30 cellular contexts compared by ENCODE assay signal in the genomic region with DNA sequence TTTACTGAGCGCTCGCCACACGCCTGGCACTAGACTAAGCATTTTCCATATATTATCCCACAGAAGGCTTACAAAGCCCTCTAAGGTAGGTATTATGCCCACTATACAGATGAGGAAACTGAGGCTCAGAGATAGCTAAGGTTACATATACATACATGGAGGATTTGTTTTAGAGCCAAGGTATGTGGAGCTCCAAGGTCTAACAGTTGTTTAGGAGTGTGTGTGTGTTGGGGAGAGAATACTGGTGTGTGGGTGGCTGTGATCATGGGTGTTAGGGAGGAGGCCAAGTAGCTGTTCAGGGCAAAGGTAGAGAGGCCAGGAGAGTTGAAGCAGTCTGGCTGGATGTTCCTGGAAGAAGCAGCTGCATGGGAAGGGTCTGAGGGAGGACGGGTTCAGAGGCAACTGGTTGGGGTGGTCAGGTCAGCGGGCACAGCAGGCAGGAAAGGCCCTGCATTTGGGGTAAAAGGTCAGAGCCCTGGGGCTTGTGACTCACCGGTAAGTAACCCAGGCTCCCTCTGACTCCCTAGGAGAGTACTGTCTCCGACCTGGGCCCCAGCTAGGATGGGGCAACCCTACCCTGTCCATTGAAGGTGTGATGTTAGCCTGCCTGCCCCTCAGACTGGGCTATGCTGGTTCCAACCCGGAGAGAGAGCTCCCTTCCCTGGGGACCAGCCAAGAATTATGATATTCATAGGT. TPM values are rescaled to one million over a fixed set of nuclear protein-coding genes. Genes with fewer than 3 reads are reported as not detected.
A peak's percentile ranks its signal among the peaks of the same experiment; 100 is the strongest.
DNase-seq lines count a peak whose midpoint lies in the region; ATAC-seq and TF ChIP-seq lines count a peak whose summit lies in the region.
"Had no signal": no experiment of that assay in that cellular context is flagged by ENCODE, and none has a peak within 500 bp of the region (broad histone marks: within the 10 kb centered on the region; RNA-seq: fewer than 3 reads in every experiment).

No MANE protein-coding gene starts in this region.

- CTCF ChIA-PET in Panc1 (lab: Charles Lee): interaction anchor here (0.6 to 0.8 kb wide), 2 partner anchors 17 to 207 kb away, joined by 3 read pairs; no protein-coding TSS in a partner anchor
- CTCF ChIA-PET in CD4-positive, alpha-beta T cell (lab: Charles Lee): interaction anchor here (0.9 kb wide), 1 partner anchor 35 kb away, joined by 6 read pairs; no protein-coding TSS in a partner anchor

- no peak overlapping the region for H3K4me3 ChIP-seq in Panc1 (ENCODE audit: low read depth in 2 of 2, low read length in 2 of 2)
- no peak overlapping the region for H3K4me3 ChIP-seq in spleen
- H3K4me3 ChIP-seq in smooth muscle cell: no peak overlapping the region
- H3K4me3 ChIP-seq: BLaER1 treated with 17β-estradiol and CSF1 and Interleukin-3, amounts not matched to agents 10 nM and 100 nM; colonic mucosa; GM23248 had no signal

- H3K36me3 Mint-ChIP-seq in CD4-positive, alpha-beta T cell (ENCODE audit: low read depth): no peaks in the 10 kb centered on the region
- H3K36me3 Mint-ChIP-seq: activated naive CD8-positive, alpha-beta T cell; immature natural killer cell; memory B cell; type B pancreatic cell had no signal

- ATAC-seq in Panc1 (0 out of 2 replicates have a peak, but pooled peaks have one; percentile 33), left colon (peak; percentile 51)
- ATAC-seq in CD4-positive, alpha-beta T cell (ENCODE audit: poor library complexity): no peak
- ATAC-seq: right cardiac atrium had no signal

- no peak for TF ChIP-seq CTCF in Panc1 (IDR thresholded peaks at IDR 0.05)
- TF ChIP-seq CTCF in spleen (IDR thresholded peaks at IDR 0.05 in 8 of 11, conservative IDR thresholded peaks at IDR 0.05 in 3 of 11): no peak
- TF ChIP-seq CTCF in smooth muscle cell (IDR thresholded peaks at IDR 0.05; ENCODE audit: borderline replicate concordance, insufficient read depth, poor library complexity, severe bottlenecking): no peak
- no peak for TF ChIP-seq CTCF in CD4-positive, alpha-beta T cell (IDR thresholded peaks at IDR 0.05)

- POLR2A ChIA-PET in Panc1 (lab: Charles Lee): no interaction called here
- POLR2A ChIA-PET in CD4-positive, alpha-beta T cell (lab: Charles Lee): no interaction called here

- no peak overlapping the region for H3K9ac ChIP-seq in smooth muscle cell (ENCODE audit: low read depth)
- H3K9ac ChIP-seq: BLaER1 treated with 17β-estradiol and CSF1 and Interleukin-3, amounts not matched to agents 10 nM and 100 nM; GM23248; KMS-11 had no signal

- H3K27ac ChIP-seq in Panc1 (ENCODE audit: low read length): no peak overlapping the region
- no peak overlapping the region for H3K27ac ChIP-seq in spleen
- H3K27ac ChIP-seq in smooth muscle cell (ENCODE audit: low read depth): no peak overlapping the region
- H3K27ac ChIP-seq in CD4-positive, alpha-beta T cell (ENCODE audit: low read depth, low read length): no peak overlapping the region
- H3K27ac ChIP-seq: BLaER1 treated with 17β-estradiol and CSF1 and Interleukin-3, amounts not matched to agents 10 nM and 100 nM; colonic mucosa; GM23248; KMS-11; neutrophil; WERI-Rb-1 had no signal

- H2AFZ ChIP-seq in smooth muscle cell (ENCODE audit: low read depth): no peak overlapping the region
- H2AFZ ChIP-seq: GM23248 had no signal

- no TSS peak for BruUV-seq in Panc1 (replicated peaks; lab: Mats Ljungman, UMichigan)

- no peak overlapping the region for H3K4me2 ChIP-seq in smooth muscle cell
- H3K4me2 ChIP-seq: KMS-11 had no signal

- H3K4me3 Mint-ChIP-seq in CD4-positive, alpha-beta T cell: no peak overlapping the region
- H3K4me3 Mint-ChIP-seq: activated naive CD8-positive, alpha-beta T cell; immature natural killer cell; memory B cell; type B pancreatic cell had no signal

- no peaks in the 10 kb centered on the region for H3K27me3 Mint-ChIP-seq in CD4-positive, alpha-beta T cell
- H3K27me3 Mint-ChIP-seq: activated naive CD8-positive, alpha-beta T cell; memory B cell had no signal

- peaks cover 3% of the 10 kb centered on the region for H3F3A ChIP-seq in smooth muscle cell (ENCODE audit: low read depth)

- no peak for TF ChIP-seq POLR2A in spleen (IDR thresholded peaks at IDR 0.05)

- intact Hi-C loops in Panc1 (cut with micrococcal nuclease; ENCODE audit: unreplicated experiment): no loop called here
- intact Hi-C loops in left colon (cut with DNase I, micrococcal nuclease): loop anchor here in 1 of 2 donors (10.0 kb wide), 1 partner anchor 236 kb away; no protein-coding TSS in a partner anchor
- intact Hi-C loops in spleen (cut with DNase I; ENCODE audit: low total_unique reads): no loop called here
- intact Hi-C loops in CD4-positive, alpha-beta T cell (cut with DNase I, micrococcal nuclease): loop anchor here in 1 of 2 experiments (5.0 kb wide), 1 partner anchor 34 kb away; no protein-coding TSS in a partner anchor

- no peaks in the 10 kb centered on the region for H3K79me2 ChIP-seq in smooth muscle cell (ENCODE audit: low read depth)

- no peak overlapping the region for H3K27ac Mint-ChIP-seq in CD4-positive, alpha-beta T cell
- H3K27ac Mint-ChIP-seq: activated naive CD8-positive, alpha-beta T cell; memory B cell; type B pancreatic cell had no signal

- H3K36me3 ChIP-seq in Panc1 (ENCODE audit: control insufficient read depth, insufficient read depth, low read length) (no peaks in the 10 kb centered on the region), spleen (no peaks in the 10 kb centered on the region), smooth muscle cell (ENCODE audit: low read depth) (no peaks in the 10 kb centered on the region)
- H3K36me3 ChIP-seq: BLaER1 treated with 17β-estradiol and CSF1 and Interleukin-3, amounts not matched to agents 10 nM and 100 nM; colonic mucosa; neutrophil; WERI-Rb-1 had no signal

- no peaks in the 10 kb centered on the region for H3K27me3 ChIP-seq in Panc1 (ENCODE audit: control insufficient read depth, insufficient read depth, low read length)
- H3K27me3 ChIP-seq in spleen (replicated peaks in 1 of 7): no peaks in the 10 kb centered on the region
- H3K27me3 ChIP-seq in smooth muscle cell (ENCODE audit: low read depth): no peaks in the 10 kb centered on the region
- no peaks in the 10 kb centered on the region for H3K27me3 ChIP-seq in CD4-positive, alpha-beta T cell (ENCODE audit: control insufficient read depth, insufficient read depth, low read length)
- H3K27me3 ChIP-seq: BLaER1 treated with 17β-estradiol and CSF1 and Interleukin-3, amounts not matched to agents 10 nM and 100 nM; colonic mucosa had no signal

- peaks cover 8% of the 10 kb centered on the region for H3K4me1 Mint-ChIP-seq in CD4-positive, alpha-beta T cell (ENCODE audit: low read depth)
- H3K4me1 Mint-ChIP-seq: memory B cell had no signal

- H3K9me3 ChIP-seq in Panc1 (ENCODE audit: control insufficient read depth, insufficient read depth, low read depth, low read length) (no peaks in the 10 kb centered on the region), spleen (no peaks in the 10 kb centered on the region), smooth muscle cell (replicated peaks; ENCODE audit: low read depth) (no peaks in the 10 kb centered on the region)
- no peaks in the 10 kb centered on the region for H3K9me3 ChIP-seq in CD4-positive, alpha-beta T cell (ENCODE audit: control insufficient read depth, low read length)
- H3K9me3 ChIP-seq: BLaER1 treated with 17β-estradiol and CSF1 and Interleukin-3, amounts not matched to agents 10 nM and 100 nM; colonic mucosa; neutrophil had no signal

- WGBS in spleen, 5 donors: 82 to 94% (median 88%) methylated on average over 8 of the region's 8 CpGs
- 87% methylated on average over 6 of the region's 8 CpGs for WGBS in smooth muscle cell (ENCODE audit: low lambda C conversion rate)

- DNase-seq in ELR (ENCODE audit: low read depth): peak; percentile 53
- no peak for DNase-seq in Panc1 (ENCODE audit: low read depth, low spot score)
- no peak for DNase-seq in left colon
- peak; percentile 10 for DNase-seq in spleen
- DNase-seq in smooth muscle cell (lab: John Stamatoyannopoulos, UW; ENCODE audit: unreplicated experiment): no peak
- no peak for DNase-seq in NCI-H2227 treated with DMSO at 0.1 percent for 48 hours (lab: John Stamatoyannopoulos, UW)
- DNase-seq in CD4-positive, alpha-beta T cell: no peak
- DNase-seq: activated CD4-positive, alpha-beta T cell treated with anti-CD3 and anti-CD28 coated beads for 4 hours; activated CD8-positive, alpha-beta memory T cell treated with anti-CD3 and anti-CD28 coated beads for 24 hours; activated effector memory CD4-positive, alpha-beta T cell treated with Interleukin-2 at 50 U/mL for 16 hours; activated T-cell treated with anti-CD3 and anti-CD28 coated beads, Interleukin-2, amount 50 U/mL, for 1 hour; anterior cingulate cortex; colonic mucosa; COR-L47; effector memory CD4-positive, alpha-beta T cell; GM23248; immature natural killer cell; NCI-H1436 treated with DMSO at 0.1 percent for 48 hours; NCI-H2107; NCI-H446; NCI-H748 treated with DMSO at 0.1 percent for 48 hours; right cardiac atrium; T1000; WERI-Rb-1 had no signal

- H3K9me3 Mint-ChIP-seq in CD4-positive, alpha-beta T cell: no peaks in the 10 kb centered on the region
- H3K9me3 Mint-ChIP-seq: immature natural killer cell, memory B cell, type B pancreatic cell had no signal

- H3K4me1 ChIP-seq in Panc1 (ENCODE audit: control insufficient read depth, insufficient read depth, low read length) (no peaks in the 10 kb centered on the region), spleen (peaks cover 0 to 35% (median 18%) of the 10 kb centered on the region in 6 donors), smooth muscle cell (ENCODE audit: low read depth) (no peaks in the 10 kb centered on the region)
- H3K4me1 ChIP-seq: colonic mucosa had no signal

- no peaks in the 10 kb centered on the region for H4K20me1 ChIP-seq in smooth muscle cell (ENCODE audit: low read depth)
- H4K20me1 ChIP-seq: BLaER1 treated with 17β-estradiol and CSF1 and Interleukin-3, amounts not matched to agents 10 nM and 100 nM had no signal

- in situ Hi-C loops in Panc1 (cut with HindIII; ENCODE audit: low pct_unique_long_range_greater_than_20kb, low sequenced_read_pairs): no loop called here

RNA-seq across cellular contexts. Expression of gene LDLRAP1, which starts 5.1 kb away (rescaled TPM):
- 23.1 TPM for total RNA-seq in Panc1 (2021; ENCODE audit: unreplicated experiment)
- 29.0 TPM for polyA plus RNA-seq in Panc1 (2012; ENCODE audit: insufficient read length)
- total RNA-seq in left colon: 10 to 100 TPM; 37.7 to 40.2 TPM
- total RNA-seq in spleen: 100 to 1,000 TPM in 1 of 7 donors, 10 to 100 TPM in 6; 62.6 to 105 (median 82.3) TPM
- polyA plus RNA-seq in spleen: 10 to 100 TPM; 21.7 to 45.9 (median 28.4) TPM
- 16.2 and 19.5 TPM in 2 replicates for total RNA-seq in smooth muscle cell
- 30.5 and 39.0 TPM in 2 replicates for polyA plus RNA-seq in smooth muscle cell
- 10 to 100 TPM; 70.5 to 73.5 TPM for total RNA-seq in CD4-positive, alpha-beta T cell

Comparison
In these comparisons a context has a peak if more than half of its experiments do, and no peak if none do; other contexts are left out.
1. DNase-seq: peak in ELR (single experiment) and spleen (single experiment); none in Panc1 (single experiment), left colon (0 of 2), smooth muscle cell (single experiment), NCI-H2227 treated with DMSO at 0.1 percent for 48 hours (single experiment) and CD4-positive, alpha-beta T cell (0 of 10).